Comparison of ENCODE assay signal across 2 cellular contexts in the genomic region with DNA sequence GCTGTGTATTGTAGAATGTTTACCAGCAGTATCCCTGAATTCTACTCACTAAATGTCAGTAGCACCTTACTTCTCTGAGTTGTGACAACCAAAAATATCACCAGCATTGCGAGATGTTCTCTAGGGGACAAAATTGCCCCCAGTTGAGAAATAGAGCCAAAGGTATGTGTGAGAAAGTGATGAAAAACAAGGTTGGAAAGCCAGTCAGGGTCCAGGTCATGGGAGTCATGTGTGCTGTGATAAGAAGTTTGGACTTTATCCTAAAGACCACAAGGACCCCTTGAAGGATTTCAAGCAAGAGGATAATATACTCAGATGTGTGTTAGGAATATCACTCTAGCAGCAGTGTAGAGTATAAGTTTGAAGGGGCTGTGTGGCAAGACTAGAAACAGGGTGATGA. TPM values are rescaled to one million over a fixed set of nuclear protein-coding genes. Genes with fewer than 3 reads are reported as not detected.
"Had no signal": no experiment of that assay in that cellular context is flagged by ENCODE, and none has a peak within 500 bp of the region (broad histone marks: within the 10 kb centered on the region; RNA-seq: fewer than 3 reads in every experiment).

No MANE protein-coding gene starts in this region.

RNA-seq across cellular contexts. Expression of gene GPC3, which starts 30.9 kb away (rescaled TPM):
- total RNA-seq: GM23248, HFFc6 had no signal
- polyA plus RNA-seq: GM23248 had no signal
